ENCODE assay signal across 8 cellular contexts in genomic region chr2:38959938-38960608, GRCh38.
DNase-seq lines count a peak whose midpoint lies in the region; ATAC-seq and TF ChIP-seq lines count a peak whose summit lies in the region.

No MANE protein-coding gene starts in this region.

- no peak overlapping the region for H3K27ac Mint-ChIP-seq in natural killer cell treated with Interleukin-12 subunit alpha and Interleukin-12 subunit beta and Interleukin-15 and Interleukin-18, amount 100 ng/mL, for 72 hours
- peak overlapping the region; percentile 22 for H3K27ac Mint-ChIP-seq in stimulated activated memory B cell treated with anti-CD40 and anti-IgM and Interleukin-4, amounts not matched to agents 10 μg/mL and 1 μg/mL and 100 μg/mL, for 72 hours

- no peak overlapping the region for H3K4me3 Mint-ChIP-seq in natural killer cell treated with Interleukin-12 subunit alpha and Interleukin-12 subunit beta and Interleukin-15 and Interleukin-18, amount 100 ng/mL, for 72 hours
- H3K4me3 Mint-ChIP-seq in stimulated activated memory B cell treated with anti-CD40 and anti-IgM and Interleukin-4, amounts not matched to agents 10 μg/mL and 1 μg/mL and 100 μg/mL, for 72 hours = peak overlapping the region; percentile 74

- H3K27me3 Mint-ChIP-seq in natural killer cell treated with Interleukin-12 subunit alpha and Interleukin-12 subunit beta and Interleukin-15 and Interleukin-18, amount 100 ng/mL, for 72 hours = peaks cover 15 to 19% of the 10 kb centered on the region in 2 donors
- H3K27me3 Mint-ChIP-seq in stimulated activated memory B cell treated with anti-CD40 and anti-IgM and Interleukin-4, amounts not matched to agents 10 μg/mL and 1 μg/mL and 100 μg/mL, for 72 hours = no peaks in the 10 kb centered on the region

- H3K9me3 Mint-ChIP-seq in natural killer cell treated with Interleukin-12 subunit alpha and Interleukin-12 subunit beta and Interleukin-15 and Interleukin-18, amount 100 ng/mL, for 72 hours = no peaks in the 10 kb centered on the region
- peaks cover 2% of the 10 kb centered on the region for H3K9me3 Mint-ChIP-seq in stimulated activated memory B cell treated with anti-CD40 and anti-IgM and Interleukin-4, amounts not matched to agents 10 μg/mL and 1 μg/mL and 100 μg/mL, for 72 hours

- peak; percentile 79 for ATAC-seq in GM18498 (IDR thresholded peaks at IDR 0.05; ENCODE audit: unreplicated experiment)
- ATAC-seq in HG03520 (IDR thresholded peaks at IDR 0.05; ENCODE audit: unreplicated experiment) = peak; percentile 51
- ATAC-seq in natural killer cell treated with Interleukin-12 subunit alpha and Interleukin-12 subunit beta and Interleukin-15 and Interleukin-18, amount 100 ng/mL, for 72 hours = peak; percentile 97
- ATAC-seq in stimulated activated memory B cell treated with anti-CD40 and anti-IgM and Interleukin-4, amounts not matched to agents 10 μg/mL and 1 μg/mL and 100 μg/mL, for 72 hours = peak; percentile 91

- H3K4me1 Mint-ChIP-seq in natural killer cell treated with Interleukin-12 subunit alpha and Interleukin-12 subunit beta and Interleukin-15 and Interleukin-18, amount 100 ng/mL, for 72 hours (ENCODE audit: low read depth in 2 of 2) = peaks cover 0 to 3% of the 10 kb centered on the region in 2 donors
- no peaks in the 10 kb centered on the region for H3K4me1 Mint-ChIP-seq in stimulated activated memory B cell treated with anti-CD40 and anti-IgM and Interleukin-4, amounts not matched to agents 10 μg/mL and 1 μg/mL and 100 μg/mL, for 72 hours

- TF ChIP-seq CTCF in fibroblast of mammary gland (conservative IDR thresholded peaks at IDR 0.05; ENCODE audit: control insufficient read depth, insufficient read depth, low read depth, low read length) = no peak

- DNase-seq in activated T-helper 1 cell treated with Interleukin-2 at 50 U/mL for 16 hours (ENCODE audit: low read depth) (peak; percentile 37), fibroblast of mammary gland (ENCODE audit: low read depth) (peak; percentile 83), KG1 (lab: John Stamatoyannopoulos, UW) (no peak), NCI-H2029 treated with DMSO at 0.1 percent for 48 hours (lab: John Stamatoyannopoulos, UW) (no peak)
- peak; percentile 81 for DNase-seq in natural killer cell treated with Interleukin-12 subunit alpha and Interleukin-12 subunit beta and Interleukin-15 and Interleukin-18, amount 100 ng/mL, for 72 hours (ENCODE audit: low spot score)

- peak overlapping the region; percentile 23 for H3K4me3 ChIP-seq in fibroblast of mammary gland (ENCODE audit: control insufficient read depth, low read depth, low read length)

- no peaks in the 10 kb centered on the region for H3K36me3 Mint-ChIP-seq in natural killer cell treated with Interleukin-12 subunit alpha and Interleukin-12 subunit beta and Interleukin-15 and Interleukin-18, amount 100 ng/mL, for 72 hours
- no peaks in the 10 kb centered on the region for H3K36me3 Mint-ChIP-seq in stimulated activated memory B cell treated with anti-CD40 and anti-IgM and Interleukin-4, amounts not matched to agents 10 μg/mL and 1 μg/mL and 100 μg/mL, for 72 hours

Comparison
In these comparisons a context has a peak if more than half of its experiments do, and no peak if none do; other contexts are left out.
1. DNase-seq: peak in activated T-helper 1 cell treated with Interleukin-2 at 50 U/mL for 16 hours (single experiment), fibroblast of mammary gland (single experiment) and natural killer cell treated with Interleukin-12 subunit alpha and Interleukin-12 subunit beta and Interleukin-15 and Interleukin-18, amount 100 ng/mL, for 72 hours (single experiment); none in KG1 (single experiment) and NCI-H2029 treated with DMSO at 0.1 percent for 48 hours (single experiment).
2. Peak in every context shown above with its lines, with median percentiles within 50 percentile points of each other: ATAC-seq.